17 cellular contexts compared by ENCODE assay signal in the genomic region with DNA sequence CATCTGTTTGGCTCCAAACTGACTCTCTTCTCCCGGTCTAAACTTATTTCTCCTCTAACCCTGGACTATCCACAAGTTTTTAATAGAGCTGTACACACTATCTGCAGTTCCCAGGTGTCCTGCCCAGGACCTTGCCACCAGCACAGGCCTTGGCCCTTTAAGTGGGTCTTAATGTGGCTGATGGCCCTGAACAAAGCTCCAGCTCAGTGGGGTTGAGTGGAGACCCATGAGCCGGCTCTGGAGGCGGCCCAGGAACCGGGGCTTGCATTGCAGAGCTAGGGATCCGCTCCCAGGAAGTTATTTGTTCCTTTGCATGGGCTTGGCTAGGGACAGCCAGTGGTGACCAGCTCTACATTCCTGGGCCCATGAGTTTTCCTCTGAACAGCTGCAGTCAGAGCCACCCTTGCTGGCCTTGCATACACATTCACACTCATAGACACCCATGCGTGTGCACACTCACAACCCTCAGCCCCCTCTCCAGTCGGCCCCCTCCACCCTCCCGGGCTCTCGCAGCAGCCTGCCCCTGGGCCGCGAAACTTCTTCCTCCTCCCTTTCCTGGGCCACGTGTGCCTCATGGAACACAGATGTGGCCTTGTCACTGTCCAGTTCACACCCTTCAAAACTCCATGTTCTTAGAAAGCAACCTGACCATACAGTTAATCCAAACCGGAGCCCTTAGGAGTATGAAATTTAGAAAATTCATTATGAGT. TPM values are rescaled to one million over a fixed set of nuclear protein-coding genes. Genes with fewer than 3 reads are reported as not detected.
"Had no signal": no experiment of that assay in that cellular context is flagged by ENCODE, and none has a peak within 500 bp of the region (broad histone marks: within the 10 kb centered on the region; RNA-seq: fewer than 3 reads in every experiment).

No MANE protein-coding gene starts in this region.

- H3K4me3 ChIP-seq: colonic mucosa, esophagus squamous epithelium, left lung, right atrium auricular region had no signal

- H3K27ac ChIP-seq: colonic mucosa, esophagus squamous epithelium, foreskin keratinocyte, left lung, parathyroid adenoma, right atrium auricular region, WERI-Rb-1 had no signal

- H2AFZ ChIP-seq: parathyroid adenoma had no signal

- H3K9ac ChIP-seq: parathyroid adenoma had no signal

- H3K27me3 ChIP-seq: colonic mucosa, esophagus squamous epithelium, foreskin keratinocyte, left lung, right atrium auricular region had no signal

- H3K9me3 ChIP-seq: colonic mucosa, esophagus squamous epithelium, left lung had no signal

- H3K4me1 ChIP-seq: colonic mucosa, foreskin keratinocyte, parathyroid adenoma, right atrium auricular region had no signal

- DNase-seq: activated CD4-positive, alpha-beta memory T cell treated with anti-CD3 and anti-CD28 coated beads, Interleukin-2, amount 10 ng/mL, durations not matched to agents 7 days and 5 days; activated CD4-positive, alpha-beta T cell treated with anti-CD3 and anti-CD28 coated beads for 36 hours; activated gamma-delta T cell treated with Interleukin-2 at 50 U/mL for 16 hours; activated T-cell treated with anti-CD3 and anti-CD28 coated beads, Interleukin-2, amount 50 U/mL, for 48 hours; colonic mucosa; esophagus squamous epithelium; foreskin keratinocyte; head of caudate nucleus; left lung; mesendoderm; stimulated activated CD4-positive, alpha-beta T cell treated with anti-CD3 and anti-CD28 coated beads, Interleukin-1b, Interleukin-23, amount 100 ng/mL, for 48 hours; stimulated activated naive B cell treated with anti-CD40 and anti-IgM and Interleukin-4, amounts not matched to agents 10 μg/mL and 1 μg/mL and 100 μg/mL, for 72 hours; SW 1271; T1000; WERI-Rb-1 had no signal

- ATAC-seq: activated CD4-positive, alpha-beta T cell treated with anti-CD3 and anti-CD28 coated beads for 36 hours; foreskin keratinocyte; stimulated activated naive B cell treated with anti-CD40 and anti-IgM and Interleukin-4, amounts not matched to agents 10 μg/mL and 1 μg/mL and 100 μg/mL, for 72 hours had no signal

- H3K36me3 ChIP-seq: colonic mucosa had no signal

RNA-seq across cellular contexts. Expression of gene GPR143, which starts 58.2 kb away (rescaled TPM):
- total RNA-seq: activated CD4-positive, alpha-beta memory T cell treated with anti-CD3 and anti-CD28 coated beads, Interleukin-2, amount 10 ng/mL, durations not matched to agents 7 days and 5 days; activated CD4-positive, alpha-beta T cell treated with anti-CD3 and anti-CD28 coated beads for 36 hours had no signal
